Comparison of ENCODE assay signal across 19 cellular contexts in genomic region chr17:73976147-73976546, GRCh38.
DNase-seq lines count a peak whose midpoint lies in the region; ATAC-seq, FAIRE-seq and TF ChIP-seq lines count a peak whose summit lies in the region.
"Had no signal": no experiment of that assay in that cellular context is flagged by ENCODE, and none has a peak within 500 bp of the region (broad histone marks: within the 10 kb centered on the region; RNA-seq: fewer than 3 reads in every experiment).

No MANE protein-coding gene starts in this region.

- no peaks in the 10 kb centered on the region for H3K36me3 ChIP-seq in left ventricle myocardium inferior

- DNase-seq in left ventricle myocardium superior: no peak
- DNase-seq in left ventricle myocardium inferior: no peak
- DNase-seq in OCI-M1 (lab: John Stamatoyannopoulos, UW): peak; percentile 35
- peak; percentile 59 for DNase-seq in islet precursor cell
- no peak for DNase-seq in natural killer cell
- no peak for DNase-seq in D721Med (ENCODE audit: insufficient read length, low spot score)
- no peak for DNase-seq in stimulated activated naive CD8-positive, alpha-beta T cell treated with anti-CD3 and anti-CD28 coated beads, Interleukin-15, Interleukin-2, amounts not matched to agents 100 U/mL and 50 U/mL, for 24 hours
- no peak for DNase-seq in MCF 10A (ENCODE audit: unreplicated experiment)
- DNase-seq: 8988T, HCEC 1CT, Kasumi-1, MM.1S, NCI-H1436 treated with DMSO at 0.1 percent for 48 hours, NCI-H1930, NCI-H524 treated with DMSO at 0.1 percent for 48 hours had no signal

- no peak for TF ChIP-seq CTCF in left ventricle myocardium inferior (IDR thresholded peaks at IDR 0.05; ENCODE audit: borderline replicate concordance)
- TF ChIP-seq CTCF in natural killer cell (IDR thresholded peaks at IDR 0.05): no peak
- TF ChIP-seq CTCF in D721Med (IDR thresholded peaks at IDR 0.05; ENCODE audit: insufficient read depth, missing control alignments): no peak
- no peak for TF ChIP-seq CTCF in MCF 10A (IDR thresholded peaks at IDR 0.05; ENCODE audit: unreplicated experiment)

- H3K4me1 Mint-ChIP-seq in natural killer cell (peaks cover 0 to 4% of the 10 kb centered on the region in 2 donors), MCF 10A (ENCODE audit: insufficient read depth, unreplicated experiment) (no peaks in the 10 kb centered on the region)
- H3K4me1 Mint-ChIP-seq: IgD-negative memory B cell had no signal

- H3K27ac ChIP-seq in left ventricle myocardium inferior (replicated peaks): no peak overlapping the region
- H3K27ac ChIP-seq: GM23248 had no signal

- H3K36me3 Mint-ChIP-seq in natural killer cell (no peaks in the 10 kb centered on the region), MCF 10A (ENCODE audit: insufficient read depth, unreplicated experiment) (peaks cover 7% of the 10 kb centered on the region)
- H3K36me3 Mint-ChIP-seq: CD14-positive monocyte, IgD-negative memory B cell had no signal

- H3K27ac Mint-ChIP-seq in natural killer cell: no peak overlapping the region
- H3K27ac Mint-ChIP-seq in MCF 10A (ENCODE audit: low read depth, unreplicated experiment): no peak overlapping the region
- H3K27ac Mint-ChIP-seq: CD14-positive monocyte had no signal

- no peak for FAIRE-seq in D721Med (lab: Jason Lieb, UNC)

- no TSS peak for BruUV-seq in MCF 10A (replicated peaks; lab: Mats Ljungman, UMichigan)

- CTCF ChIA-PET in MCF 10A (lab: Yijun Ruan, JAX): no interaction called here

- H3K27me3 Mint-ChIP-seq in natural killer cell (ENCODE audit: low read depth in 2 of 2): peaks cover 11 to 12% of the 10 kb centered on the region in 2 donors
- H3K27me3 Mint-ChIP-seq in MCF 10A (ENCODE audit: insufficient read depth, unreplicated experiment): peaks cover 64% of the 10 kb centered on the region

- no peaks in the 10 kb centered on the region for H3K9me3 ChIP-seq in left ventricle myocardium inferior (replicated peaks)

- no peaks in the 10 kb centered on the region for H3K4me1 ChIP-seq in left ventricle myocardium inferior

- H3K4me3 ChIP-seq in left ventricle myocardium inferior: no peak overlapping the region
- H3K4me3 ChIP-seq: GM23248 had no signal

- peaks cover 87% of the 10 kb centered on the region for H3K27me3 ChIP-seq in left ventricle myocardium inferior (ENCODE audit: low read depth)

- H3K4me3 Mint-ChIP-seq in natural killer cell (no peak overlapping the region), MCF 10A (ENCODE audit: unreplicated experiment) (no peak overlapping the region)
- H3K4me3 Mint-ChIP-seq: CD14-positive monocyte, IgD-negative memory B cell had no signal

- no peaks in the 10 kb centered on the region for H3K9me3 Mint-ChIP-seq in natural killer cell
- no peaks in the 10 kb centered on the region for H3K9me3 Mint-ChIP-seq in MCF 10A (ENCODE audit: unreplicated experiment)

- intact Hi-C loops in left ventricle myocardium superior (cut with micrococcal nuclease) (no loop called here), left ventricle myocardium inferior (cut with micrococcal nuclease) (no loop called here), natural killer cell (cut with micrococcal nuclease) (no loop called here), MCF 10A (cut with micrococcal nuclease) (no loop called here)

- POLR2A ChIA-PET in MCF 10A (lab: Yijun Ruan, JAX): no interaction called here

- ATAC-seq in left ventricle myocardium superior (peak; percentile 53), natural killer cell (no peak)
- ATAC-seq in stimulated activated naive CD8-positive, alpha-beta T cell treated with anti-CD3 and anti-CD28 coated beads, Interleukin-15, Interleukin-2, amounts not matched to agents 100 U/mL and 50 U/mL, for 24 hours: no peak
- ATAC-seq: Right ventricle myocardium inferior had no signal

Comparison
In these comparisons a context has a peak if more than half of its experiments do, and no peak if none do; other contexts are left out.
1. DNase-seq: peak in OCI-M1 (single experiment) and islet precursor cell (single experiment); none in left ventricle myocardium superior (single experiment), left ventricle myocardium inferior (single experiment), natural killer cell (single experiment), D721Med (single experiment), stimulated activated naive CD8-positive, alpha-beta T cell treated with anti-CD3 and anti-CD28 coated beads, Interleukin-15, Interleukin-2, amounts not matched to agents 100 U/mL and 50 U/mL, for 24 hours (single experiment) and MCF 10A (single experiment).